ENCODE assay signal across 8 cellular contexts in the genomic region with DNA sequence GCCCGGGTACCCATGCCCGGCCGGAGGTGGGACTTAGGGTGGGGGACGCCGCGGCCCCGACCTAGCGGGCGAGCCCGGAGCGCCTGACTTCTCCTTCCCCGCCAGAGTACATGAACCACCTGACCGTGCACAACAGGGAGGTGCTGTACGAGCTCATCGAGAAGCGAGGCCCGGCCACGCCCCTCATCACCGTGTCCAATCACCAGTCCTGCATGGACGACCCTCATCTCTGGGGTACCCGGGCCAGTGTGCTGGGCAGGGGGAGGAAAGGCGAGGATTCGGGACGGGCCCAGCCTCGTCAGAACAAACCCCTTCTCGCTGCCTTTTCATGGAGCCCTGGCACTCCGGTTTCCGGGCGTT.
DNase-seq lines count a peak whose midpoint lies in the region; ATAC-seq and TF ChIP-seq lines count a peak whose summit lies in the region.

No MANE protein-coding gene starts in this region.

- peak overlapping the region; percentile 89 for H3K27ac ChIP-seq in duodenal mucosa (ENCODE audit: low read depth, low read length)

- H3K36me3 ChIP-seq in duodenal mucosa (ENCODE audit: control insufficient read depth in 1 of 2, insufficient read depth in 2 of 2, low read length in 2 of 2) = no peaks in the 10 kb centered on the region

- ATAC-seq in HG02588 (IDR thresholded peaks at IDR 0.05; ENCODE audit: unreplicated experiment) (peak; percentile 53), GM18858 (IDR thresholded peaks at IDR 0.05; ENCODE audit: unreplicated experiment) (no peak)

- no peaks in the 10 kb centered on the region for H3K9me3 ChIP-seq in duodenal mucosa (ENCODE audit: control insufficient read depth in 1 of 2, low read length in 2 of 2)

- H3K4me3 ChIP-seq in duodenal mucosa (ENCODE audit: low read depth in 1 of 2, low read length in 2 of 2) = peak overlapping the region; percentile 66 to 68

- no peak for TF ChIP-seq CTCF in GM10266 (IDR thresholded peaks at IDR 0.05; ENCODE audit: control insufficient read depth, insufficient read depth, low read depth, missing control alignments)

- H3K9ac ChIP-seq in duodenal mucosa (ENCODE audit: low read depth in 1 of 2, low read length in 2 of 2) = peak overlapping the region; percentile 78 to 79

- DNase-seq in GM10266 (ENCODE audit: extremely low spot score) = peak; percentile 65
- peak; percentile 32 for DNase-seq in NCI-H1694 (lab: John Stamatoyannopoulos, UW)
- DNase-seq in activated CD4-positive, alpha-beta T cell treated with anti-CD3 and anti-CD28 coated beads for 1 hour = peak; percentile 32
- peak; percentile 45 for DNase-seq in medulla oblongata (ENCODE audit: extremely low spot score)
- DNase-seq in stromal cell of bone marrow (ENCODE audit: low read depth) = peak; percentile 33

- no peaks in the 10 kb centered on the region for H3K27me3 ChIP-seq in duodenal mucosa (ENCODE audit: control insufficient read depth in 1 of 2, insufficient read depth in 2 of 2, low read length in 2 of 2)

- peaks cover 7 to 10% of the 10 kb centered on the region in 2 donors for H3K4me1 ChIP-seq in duodenal mucosa (ENCODE audit: control insufficient read depth in 1 of 2, insufficient read depth in 2 of 2, low read length in 2 of 2)
